Comparison of ENCODE assay signal across 1 cellular context in the genomic region with DNA sequence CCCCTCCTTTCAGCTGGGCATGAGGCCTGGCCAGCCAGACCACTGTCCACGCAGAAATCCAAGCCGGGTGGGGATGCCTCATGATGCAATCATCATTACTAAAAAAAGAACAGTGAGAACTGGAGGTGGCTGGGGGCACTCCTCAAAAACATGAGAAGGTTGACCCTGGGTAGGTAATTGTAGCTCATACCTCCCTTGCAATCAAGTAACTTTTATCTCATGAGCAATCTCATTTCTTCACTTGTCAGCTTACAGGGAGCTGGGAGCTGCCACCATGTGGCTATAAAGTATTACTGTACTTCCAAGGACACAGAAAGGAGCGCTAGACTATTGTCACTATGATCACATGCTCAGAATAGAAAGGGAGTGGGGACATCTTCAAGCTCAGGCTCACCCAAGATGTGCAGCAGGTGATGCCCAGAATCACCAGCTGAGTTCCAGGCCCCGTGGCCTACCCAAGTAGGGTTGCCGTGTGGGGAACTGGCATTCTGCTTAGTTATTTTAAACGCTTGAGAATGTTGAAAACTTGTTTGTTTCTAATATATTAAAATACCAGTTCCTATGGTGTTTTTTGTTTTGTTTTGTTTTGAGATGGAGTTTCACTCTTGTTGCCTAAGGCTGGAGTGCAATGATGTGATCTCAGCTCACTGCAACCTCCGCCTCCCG.
TF ChIP-seq lines count a peak whose summit lies in the region.

No MANE protein-coding gene starts in this region.

TF ChIP-seq in H1, 55 proteins besides CTCF, POLR2A, EP300 and RAD21:
- TF ChIP-seq, protein P1, sequence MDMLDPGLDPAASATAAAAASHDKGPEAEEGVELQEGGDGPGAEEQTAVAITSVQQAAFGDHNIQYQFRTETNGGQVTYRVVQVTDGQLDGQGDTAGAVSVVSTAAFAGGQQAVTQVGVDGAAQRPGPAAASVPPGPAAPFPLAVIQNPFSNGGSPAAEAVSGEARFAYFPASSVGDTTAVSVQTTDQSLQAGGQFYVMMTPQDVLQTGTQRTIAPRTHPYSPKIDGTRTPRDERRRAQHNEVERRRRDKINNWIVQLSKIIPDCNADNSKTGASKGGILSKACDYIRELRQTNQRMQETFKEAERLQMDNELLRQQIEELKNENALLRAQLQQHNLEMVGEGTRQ (IDR thresholded peaks at IDR 0.05; ENCODE audit: low read length), result no peak
- no peak for TF ChIP-seq CHD1 (IDR thresholded peaks at IDR 0.05; ENCODE audit: low read depth, low read length)
- no peak for TF ChIP-seq TEAD4 (IDR thresholded peaks at IDR 0.05; ENCODE audit: low read depth, low read length)
- TF ChIP-seq MAX (IDR thresholded peaks at IDR 0.05), result no peak
- no peak for TF ChIP-seq GTF2F1 (IDR thresholded peaks at IDR 0.05; ENCODE audit: borderline replicate concordance, low read depth, low read length)
- TF ChIP-seq CEBPB (IDR thresholded peaks at IDR 0.05; ENCODE audit: low read depth, low read length), result no peak
- no peak for TF ChIP-seq KDM5A (IDR thresholded peaks at IDR 0.05; ENCODE audit: low read length)
- no peak for TF ChIP-seq SP1 (IDR thresholded peaks at IDR 0.05; ENCODE audit: low read depth, low read length)
- no peak for TF ChIP-seq TCF12 (IDR thresholded peaks at IDR 0.05; ENCODE audit: low read depth, low read length)
- no peak for TF ChIP-seq RFX5 (IDR thresholded peaks at IDR 0.05; ENCODE audit: borderline replicate concordance, low read depth, low read length)
- no peak for TF ChIP-seq SIX5 (IDR thresholded peaks at IDR 0.05; ENCODE audit: low read depth, low read length)
- no peak for TF ChIP-seq SIRT6 (IDR thresholded peaks at IDR 0.05; ENCODE audit: low read length)
- no peak for TF ChIP-seq SRF (IDR thresholded peaks at IDR 0.05; ENCODE audit: low read depth, low read length)
- TF ChIP-seq ASH2L (IDR thresholded peaks at IDR 0.05; ENCODE audit: low read length), result no peak
- no peak for TF ChIP-seq SAP30 (IDR thresholded peaks at IDR 0.05; ENCODE audit: insufficient read depth, insufficient replicate concordance, low read length)
- no peak for TF ChIP-seq MAFK (IDR thresholded peaks at IDR 0.05; ENCODE audit: low read depth, low read length)
- TF ChIP-seq RBBP5 (IDR thresholded peaks at IDR 0.05; ENCODE audit: borderline replicate concordance, low read depth, low read length), result no peak
- no peak for TF ChIP-seq BCL11A (IDR thresholded peaks at IDR 0.05; ENCODE audit: low read depth in 2 of 2, low read length in 2 of 2)
- no peak for TF ChIP-seq NRF1 (IDR thresholded peaks at IDR 0.05; ENCODE audit: low read depth, low read length)
- TF ChIP-seq ZNF274 (IDR thresholded peaks at IDR 0.05; ENCODE audit: borderline replicate concordance, extremely low read depth, low read length), result no peak
TF ChIP-seq in H1: peak in this region for 0.
